Comparison of ENCODE assay signal across 20 cellular contexts in genomic region chr4:36290641-36291040, GRCh38. TPM values are rescaled to one million over a fixed set of nuclear protein-coding genes. Genes with fewer than 3 reads are reported as not detected.
A peak's percentile ranks its signal among the peaks of the same experiment; 100 is the strongest.
DNase-seq lines count a peak whose midpoint lies in the region; ATAC-seq and TF ChIP-seq lines count a peak whose summit lies in the region.
"Had no signal": no experiment of that assay in that cellular context is flagged by ENCODE, and none has a peak within 500 bp of the region (broad histone marks: within the 10 kb centered on the region; RNA-seq: fewer than 3 reads in every experiment).

No MANE protein-coding gene starts in this region.

- CTCF ChIA-PET in Calu3 (lab: Charles Lee) = no interaction called here

- peak; percentile 62 for DNase-seq in NCI-H1105 treated with DMSO at 0.1 percent for 48 hours (lab: John Stamatoyannopoulos, UW)
- no peak for DNase-seq in NCI-H1105 (lab: John Stamatoyannopoulos, UW)
- peak; percentile 12 for DNase-seq in NCI-H446 treated with DMSO at 0.1 percent for 48 hours (lab: John Stamatoyannopoulos, UW)
- no peak for DNase-seq in left colon
- peak; percentile 30 for DNase-seq in transverse colon
- DNase-seq in NCI-H748 (lab: John Stamatoyannopoulos, UW; ENCODE audit: unreplicated experiment) = no peak
- no peak for DNase-seq in gastrocnemius medialis
- no peak for DNase-seq in Calu3
- DNase-seq: AML-193, DMS79, H7, IMR-90, MM.1S, NCI-H1092, NCI-H1694 treated with DMSO at 0.1 percent for 48 hours, NCI-H2107, NCI-H524 had no signal

- peaks cover 0 to 9% (median 3%) of the 10 kb centered on the region in 4 donors for H3K4me1 ChIP-seq in transverse colon
- no peaks in the 10 kb centered on the region for H3K4me1 ChIP-seq in gastrocnemius medialis

- H3K27ac ChIP-seq in transverse colon (peak overlapping the region in 1 of 4 donors; percentile 7), gastrocnemius medialis (no peak overlapping the region)
- H3K27ac ChIP-seq: 22Rv1, C4-2B, HL-60 had no signal

- ATAC-seq in left colon (peak; percentile 83), gastrocnemius medialis (no peak)

- WGBS in transverse colon (ENCODE audit: low coverage in 1 of 2), 2 donors = 41 to 45% methylated on average over 2 of the region's 2 CpGs

- in situ Hi-C loops in transverse colon (cut with MboI; ENCODE audit: low pct_ligation_motif_present in 1 of 4, low pct_unique_long_range_greater_than_20kb in 1 of 4, low sequenced_read_pairs in 3 of 4) (no loop called here), gastrocnemius medialis (cut with MboI; ENCODE audit: low sequenced_read_pairs in 4 of 4) (no loop called here)

- no peaks in the 10 kb centered on the region for H3K9me3 Mint-ChIP-seq in Calu3 (ENCODE audit: low read depth, unreplicated experiment)

- H3K27me3 ChIP-seq in transverse colon (no peaks in the 10 kb centered on the region), gastrocnemius medialis (no peaks in the 10 kb centered on the region)

- intact Hi-C loops in left colon (cut with DNase I, micrococcal nuclease) (no loop called here), transverse colon (cut with DNase I; ENCODE audit: low total_unique reads) (no loop called here), gastrocnemius medialis (cut with DNase I; ENCODE audit: low total_unique reads) (no loop called here), Calu3 (cut with micrococcal nuclease; ENCODE audit: unreplicated experiment) (no loop called here)

- H3K9me3 ChIP-seq in transverse colon = no peaks in the 10 kb centered on the region
- no peaks in the 10 kb centered on the region for H3K9me3 ChIP-seq in gastrocnemius medialis

- H3K4me3 ChIP-seq in transverse colon (no peak overlapping the region), gastrocnemius medialis (no peak overlapping the region)

- H3K36me3 ChIP-seq in transverse colon = no peaks in the 10 kb centered on the region
- no peaks in the 10 kb centered on the region for H3K36me3 ChIP-seq in gastrocnemius medialis

- TF ChIP-seq POLR2A in transverse colon (IDR thresholded peaks at IDR 0.05) (no peak), gastrocnemius medialis (IDR thresholded peaks at IDR 0.05) (no peak)

- H3K27me3 Mint-ChIP-seq in Calu3 (ENCODE audit: unreplicated experiment) = no peaks in the 10 kb centered on the region

- no peak for TF ChIP-seq EP300 in transverse colon (IDR thresholded peaks at IDR 0.05; ENCODE audit: low read depth)

- no peak overlapping the region for H3K4me3 Mint-ChIP-seq in Calu3 (ENCODE audit: low read depth, unreplicated experiment)

- no TSS peak for BruUV-seq in Calu3 (replicated peaks; lab: Mats Ljungman, UMichigan)

- peaks cover 9% of the 10 kb centered on the region for H3K4me1 Mint-ChIP-seq in Calu3 (ENCODE audit: low read depth, unreplicated experiment)

- H3K27ac Mint-ChIP-seq in Calu3 (ENCODE audit: unreplicated experiment) = no peak overlapping the region

- no peaks in the 10 kb centered on the region for H3K36me3 Mint-ChIP-seq in Calu3 (ENCODE audit: insufficient read depth, unreplicated experiment)

- no peak for TF ChIP-seq CTCF in transverse colon (IDR thresholded peaks at IDR 0.05)
- no peak for TF ChIP-seq CTCF in gastrocnemius medialis (IDR thresholded peaks at IDR 0.05 in 4 of 5, conservative IDR thresholded peaks at IDR 0.05 in 1 of 5)
- no peak for TF ChIP-seq CTCF in Calu3 (IDR thresholded peaks at IDR 0.05; ENCODE audit: unreplicated experiment)

RNA-seq across cellular contexts. Expression of gene DTHD1, which starts 9.2 kb away (rescaled TPM):
- total RNA-seq in left colon (under 1 TPM; 0.11 to 0.18 TPM), transverse colon (1 to 10 TPM in 1 of 4 donors, under 1 TPM in 1, not detected in 2; 0.68 to 1.3 TPM), gastrocnemius medialis (under 1 TPM in 1 of 4 donors, not detected in 3; 0.10 TPM), Calu3 (2022) (not detected in 2 replicates)
- total RNA-seq: H7, IMR-90 had no signal

RNA-seq across cellular contexts. Expression of gene ARAP2, which starts 46.3 kb away (rescaled TPM):
- total RNA-seq in left colon (10 to 100 TPM; 19.5 to 22.3 TPM), transverse colon (100 to 1,000 TPM in 1 of 4 donors, 10 to 100 TPM in 3; 42.3 to 108 (median 50.3) TPM), gastrocnemius medialis (10 to 100 TPM in 1 of 4 donors, 1 to 10 TPM in 1, under 1 TPM in 2; 0.32 to 10.3 (median 1.1) TPM), Calu3 (2022) (30.0 and 30.2 TPM in 2 replicates)

Comparison
In these comparisons a context has a peak if more than half of its experiments do, and no peak if none do; other contexts are left out.
1. DNase-seq: peak in NCI-H1105 treated with DMSO at 0.1 percent for 48 hours (single experiment), NCI-H446 treated with DMSO at 0.1 percent for 48 hours (single experiment) and transverse colon (single experiment); none in NCI-H1105 (single experiment), left colon (0 of 2), NCI-H748 (single experiment), gastrocnemius medialis (0 of 2) and Calu3 (single experiment).